ENCODE assay signal across 9 cellular contexts in genomic region chr12:88035907-88036289, GRCh38. TPM values are rescaled to one million over a fixed set of nuclear protein-coding genes. Genes with fewer than 3 reads are reported as not detected.
A peak's percentile ranks its signal among the peaks of the same experiment; 100 is the strongest.
DNase-seq lines count a peak whose midpoint lies in the region; ATAC-seq, FAIRE-seq and TF ChIP-seq lines count a peak whose summit lies in the region.
"Had no signal": no experiment of that assay in that cellular context is flagged by ENCODE, and none has a peak within 500 bp of the region (broad histone marks: within the 10 kb centered on the region; RNA-seq: fewer than 3 reads in every experiment).

No MANE protein-coding gene starts in this region.

- CTCF ChIA-PET in A549 (lab: Yijun Ruan, JAX), result no interaction called here
- CTCF ChIA-PET in WTC11 (lab: Charles Lee), result no interaction called here

- no peaks in the 10 kb centered on the region for H3K9me3 ChIP-seq in A549
- no peaks in the 10 kb centered on the region for H3K9me3 ChIP-seq in right cardiac atrium (ENCODE audit: control insufficient read depth, low read length)
- H3K9me3 ChIP-seq in smooth muscle cell (replicated peaks; ENCODE audit: low read depth), result no peaks in the 10 kb centered on the region

- TF ChIP-seq EP300 in A549 (IDR thresholded peaks at IDR 0.05), result no peak

- H3K4me3 ChIP-seq in A549, result peak overlapping the region; percentile 77
- peak overlapping the region; percentile 92 for H3K4me3 ChIP-seq in right cardiac atrium (ENCODE audit: low read length)
- peak overlapping the region; percentile 81 for H3K4me3 ChIP-seq in smooth muscle cell

- H3K36me3 Mint-ChIP-seq in WTC11, result peaks cover 12% of the 10 kb centered on the region

- no peaks in the 10 kb centered on the region for H3K27me3 Mint-ChIP-seq in WTC11 (ENCODE audit: low read depth)

- FAIRE-seq in A549 (lab: Jason Lieb, UNC), result no peak

- peaks cover 38% of the 10 kb centered on the region for H3K4me1 Mint-ChIP-seq in WTC11

- ATAC-seq in A549 (peak; percentile 18 to 51; a peak in 5 of 6 replicates), GM18909 (IDR thresholded peaks at IDR 0.05; ENCODE audit: poor library complexity, unreplicated experiment) (peak; percentile 18), HG03103 (IDR thresholded peaks at IDR 0.05; ENCODE audit: low read depth, unreplicated experiment) (peak; percentile 5), WTC11 (0 out of 2 replicates have a peak, but pooled peaks have one; percentile 4), right cardiac atrium (peak in 1 of 2 donors; percentile 10)

- H3F3A ChIP-seq in smooth muscle cell (ENCODE audit: low read depth), result no peaks in the 10 kb centered on the region

- POLR2A ChIA-PET in A549 (lab: Yijun Ruan, JAX) (interaction anchor here (1.1 kb wide), 1 partner anchor 233 kb away, joined by 3 read pairs; no protein-coding TSS in a partner anchor), WTC11 (lab: Charles Lee) (interaction anchor here (0.7 kb wide), 1 partner anchor 1450 kb away, joined by 3 read pairs; no protein-coding TSS in a partner anchor)

- peak overlapping the region; percentile 97 for H3K4me3 Mint-ChIP-seq in WTC11

- peaks cover 39% of the 10 kb centered on the region for H3K79me2 ChIP-seq in smooth muscle cell (ENCODE audit: low read depth)

- peaks cover 21% of the 10 kb centered on the region for H4K20me1 ChIP-seq in smooth muscle cell (ENCODE audit: low read depth)

- peak overlapping the region; percentile 45 for H3K9ac ChIP-seq in smooth muscle cell (ENCODE audit: low read depth)

- under 1% methylated on average over 5 of the region's 5 CpGs for WGBS in A549 (ENCODE audit: missing lambda C conversion rate)
- WGBS in right cardiac atrium, result 4% methylated on average over 5 of the region's 5 CpGs
- WGBS in smooth muscle cell (ENCODE audit: low lambda C conversion rate), result 3% methylated on average over 5 of the region's 5 CpGs

- TF ChIP-seq CTCF in A549 (IDR thresholded peaks at IDR 0.05) (no peak), WTC11 (IDR thresholded peaks at IDR 0.05) (no peak), smooth muscle cell (IDR thresholded peaks at IDR 0.05; ENCODE audit: borderline replicate concordance, insufficient read depth, poor library complexity, severe bottlenecking) (no peak)

- DNase-seq in A549 (ENCODE audit: low read depth in 1 of 2, low spot score in 1 of 2), result no peak
- DNase-seq in WTC11 (ENCODE audit: low spot score), result no peak
- no peak for DNase-seq in right cardiac atrium
- no peak for DNase-seq in smooth muscle cell (lab: John Stamatoyannopoulos, UW; ENCODE audit: unreplicated experiment)
- no peak for DNase-seq in OCI-M2 (lab: John Stamatoyannopoulos, UW; ENCODE audit: unreplicated experiment)
- no peak for DNase-seq in DMS153 treated with DMSO at 0.1 percent for 48 hours (lab: John Stamatoyannopoulos, UW; ENCODE audit: unreplicated experiment)

- H3K9me3 Mint-ChIP-seq in WTC11, result peaks cover 13% of the 10 kb centered on the region

- H3K27me3 ChIP-seq in right cardiac atrium (ENCODE audit: control insufficient read depth, insufficient read depth) (no peaks in the 10 kb centered on the region), smooth muscle cell (ENCODE audit: low read depth) (no peaks in the 10 kb centered on the region)

- TF ChIP-seq POLR2A in A549 (IDR thresholded peaks at IDR 0.05; ENCODE audit: low read length), result no peak

- peak overlapping the region; percentile 88 for H2AFZ ChIP-seq in smooth muscle cell (ENCODE audit: low read depth)

- TF ChIP-seq RAD21 in A549 (conservative IDR thresholded peaks at IDR 0.05 in 1 of 2, IDR thresholded peaks at IDR 0.05 in 1 of 2), result no peak

- peaks cover 25% of the 10 kb centered on the region for H3K4me1 ChIP-seq in A549
- peaks cover 2% of the 10 kb centered on the region for H3K4me1 ChIP-seq in right cardiac atrium (ENCODE audit: control insufficient read depth, insufficient read depth, low read length)
- H3K4me1 ChIP-seq in smooth muscle cell (ENCODE audit: low read depth), result peaks cover 7% of the 10 kb centered on the region

- no peaks in the 10 kb centered on the region for H3K36me3 ChIP-seq in smooth muscle cell (ENCODE audit: low read depth)

- no peak overlapping the region for H3K27ac Mint-ChIP-seq in WTC11

- H3K4me2 ChIP-seq in A549 (peak overlapping the region; percentile 93), smooth muscle cell (peak overlapping the region; percentile 95)

- intact Hi-C loops in right cardiac atrium (cut with DNase I), result no loop called here

- H3K27ac ChIP-seq in A549 (peak overlapping the region; percentile 80 to 93), right cardiac atrium (ENCODE audit: low read length) (peak overlapping the region; percentile 21), smooth muscle cell (ENCODE audit: low read depth) (peak overlapping the region; percentile 26)

TF ChIP-seq in A549, 52 proteins besides CTCF, POLR2A, EP300 and RAD21:
- TF ChIP-seq MYC (IDR thresholded peaks at IDR 0.05; ENCODE audit: borderline replicate concordance, low read length) (no peak), SREBF2 (IDR thresholded peaks at IDR 0.05) (no peak), CBX2 (IDR thresholded peaks at IDR 0.05; ENCODE audit: borderline replicate concordance, low read depth) (no peak), ZC3H11A (IDR thresholded peaks at IDR 0.05) (no peak), RARB (CRISPR knock-in tag; IDR thresholded peaks at IDR 0.05) (no peak), TFCP2L1 (CRISPR knock-in tag; IDR thresholded peaks at IDR 0.05) (no peak), JUN (IDR thresholded peaks at IDR 0.05) (no peak), NR3C1 (IDR thresholded peaks at IDR 0.05) (no peak), BCL3 (IDR thresholded peaks at IDR 0.05) (no peak), E2F6 (IDR thresholded peaks at IDR 0.05; ENCODE audit: borderline replicate concordance, low read depth) (no peak), HOXB5 (CRISPR knock-in tag; IDR thresholded peaks at IDR 0.05) (no peak)

TF ChIP-seq in WTC11, 78 proteins besides CTCF, POLR2A, EP300 and RAD21 (continues in another document):
- no peak for TF ChIP-seq CDX4 (CRISPR knock-in tag; IDR thresholded peaks at IDR 0.05; ENCODE audit: borderline replicate concordance)
- no peak for TF ChIP-seq KAT7 (CRISPR knock-in tag; IDR thresholded peaks at IDR 0.05; ENCODE audit: borderline replicate concordance)
- TF ChIP-seq MLX (CRISPR knock-in tag; IDR thresholded peaks at IDR 0.05), result no peak
- TF ChIP-seq AR (CRISPR knock-in tag; IDR thresholded peaks at IDR 0.05), result no peak
- no peak for TF ChIP-seq NFYB (CRISPR knock-in tag; conservative IDR thresholded peaks at IDR 0.05; ENCODE audit: low read depth)
- no peak for TF ChIP-seq ZNF512 (CRISPR knock-in tag; IDR thresholded peaks at IDR 0.05; ENCODE audit: borderline replicate concordance)
- TF ChIP-seq ZNF219 (CRISPR knock-in tag; IDR thresholded peaks at IDR 0.05; ENCODE audit: borderline replicate concordance), result no peak

RNA-seq across cellular contexts. Expression of gene C12orf50, which starts 6.7 kb away (rescaled TPM):
- polyA plus RNA-seq in A549 (2011; rRNA removed) (0.03 TPM in 1 of 2 replicates, not detected in the other), A549 (2017; fragmentation: RNase III; extraction: RNeasy Plus Mini Kit Qiagen cat#74134 plus additional on column Dnase treatment) (not detected in 3 replicates), right cardiac atrium (not detected), smooth muscle cell (0.05 TPM in 1 of 2 replicates, not detected in the other)
- not detected in 2 replicates for polyA plus RNA-seq in A549 (2012; cell fraction: cytosol; rRNA removed)
- 0.12 TPM in 1 of 2 replicates, not detected in the other for polyA plus RNA-seq in A549 (2012; cell fraction: nucleus; rRNA removed)
- polyA minus RNA-seq in A549 (2011; rRNA and poly(A)+ RNA removed), result not detected in 2 replicates
- total RNA-seq in WTC11 (2021) (0.07 TPM in 1 of 3 replicates, not detected in the others), right cardiac atrium (under 1 TPM in 2 of 4 donors, not detected in 2; 0.06 to 0.17 TPM), smooth muscle cell (0.31 TPM in 1 of 2 replicates, not detected in the other)
- total RNA-seq: myocyte had no signal

Comparison
In these comparisons a context has a peak if more than half of its experiments do, and no peak if none do; other contexts are left out.
1. H3K27ac ChIP-seq: peak in every context shown above with its lines; median percentile 86 in A549; 26 in smooth muscle cell; 21 in right cardiac atrium.